In genomic region chr10:110567201-110568054, GRCh38 we compare ENCODE assay signal across 1 cellular context.
A peak's percentile ranks its signal among the peaks of the same experiment; 100 is the strongest.
TF ChIP-seq lines count a peak whose summit lies in the region.

SMC3 (plus strand) TSS chr10:110567695; CDS start chr10:110567817, 122 bp downstream.

TF ChIP-seq in H1, 55 proteins besides CTCF, POLR2A, EP300 and RAD21 (continued from another document):
- TF ChIP-seq CREB1 (IDR thresholded peaks at IDR 0.05) = peak; percentile 29
- peak; percentile 95 for TF ChIP-seq YY1 (IDR thresholded peaks at IDR 0.05; ENCODE audit: low read depth, low read length)
- TF ChIP-seq EGR1 (IDR thresholded peaks at IDR 0.05; ENCODE audit: borderline replicate concordance, low read depth, low read length) = peak; percentile 6; the same call in 1 of the 2 replicates
- TF ChIP-seq GTF2F1 (IDR thresholded peaks at IDR 0.05; ENCODE audit: borderline replicate concordance, low read depth, low read length) = no peak; the same call in 1 of the 2 replicates
- 0 out of 2 replicates have a peak, but pooled peaks have one; percentile 33 for TF ChIP-seq SIX5 (IDR thresholded peaks at IDR 0.05; ENCODE audit: low read depth, low read length)
- TF ChIP-seq JUND (IDR thresholded peaks at IDR 0.05; ENCODE audit: low read length) = peak; percentile 96
- no peak for TF ChIP-seq JUN (IDR thresholded peaks at IDR 0.05; ENCODE audit: low read depth, low read length)
- TF ChIP-seq RFX5 (IDR thresholded peaks at IDR 0.05; ENCODE audit: borderline replicate concordance, low read depth, low read length) = no peak
- TF ChIP-seq NANOG (IDR thresholded peaks at IDR 0.05; ENCODE audit: insufficient read depth, low read depth, low read length, poor library complexity, severe bottlenecking) = no peak
- peak; percentile 49; the same call in 1 of the 2 replicates for TF ChIP-seq BRCA1 (IDR thresholded peaks at IDR 0.05; ENCODE audit: low read depth, low read length)
- TF ChIP-seq HDAC2 (IDR thresholded peaks at IDR 0.05; ENCODE audit: borderline replicate concordance in 1 of 2, low read depth in 2 of 2, low read length in 2 of 2) = 0 out of 4 replicates have a peak, but pooled peaks have one; percentile 55 to 73
- TF ChIP-seq CHD7 (IDR thresholded peaks at IDR 0.05; ENCODE audit: insufficient replicate concordance, low read length) = no peak
- TF ChIP-seq POLR2AphosphoS5 (IDR thresholded peaks at IDR 0.05; ENCODE audit: low read depth, low read length) = peak; percentile 96
- peak; percentile 64 for TF ChIP-seq ASH2L (IDR thresholded peaks at IDR 0.05; ENCODE audit: low read length)
- TF ChIP-seq KDM4A (IDR thresholded peaks at IDR 0.05; ENCODE audit: low read depth, low read length, severe bottlenecking) = peak; percentile 48
- no peak for TF ChIP-seq NRF1 (IDR thresholded peaks at IDR 0.05; ENCODE audit: low read depth, low read length)
- TF ChIP-seq, protein P1, sequence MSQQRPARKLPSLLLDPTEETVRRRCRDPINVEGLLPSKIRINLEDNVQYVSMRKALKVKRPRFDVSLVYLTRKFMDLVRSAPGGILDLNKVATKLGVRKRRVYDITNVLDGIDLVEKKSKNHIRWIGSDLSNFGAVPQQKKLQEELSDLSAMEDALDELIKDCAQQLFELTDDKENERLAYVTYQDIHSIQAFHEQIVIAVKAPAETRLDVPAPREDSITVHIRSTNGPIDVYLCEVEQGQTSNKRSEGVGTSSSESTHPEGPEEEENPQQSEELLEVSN (IDR thresholded peaks at IDR 0.05) = peak; percentile 96
- no peak for TF ChIP-seq SIN3A (conservative IDR thresholded peaks at IDR 0.05 in 1 of 2, IDR thresholded peaks at IDR 0.05 in 1 of 2; ENCODE audit: low read depth in 1 of 2, low read length in 2 of 2)
- peak; percentile 87 for TF ChIP-seq TAF7 (optimal IDR thresholded peaks at IDR 0.05; ENCODE audit: borderline replicate concordance, low read depth, low read length)
- no peak for TF ChIP-seq ZNF274 (IDR thresholded peaks at IDR 0.05; ENCODE audit: borderline replicate concordance, extremely low read depth, low read length)
- TF ChIP-seq CHD2 (IDR thresholded peaks at IDR 0.05; ENCODE audit: low read length) = 0 out of 2 replicates have a peak, but pooled peaks have one; percentile 62
- peak; percentile 81 for TF ChIP-seq TAF1 (IDR thresholded peaks at IDR 0.05; ENCODE audit: low read depth, low read length)
- no peak for TF ChIP-seq BCL11A (IDR thresholded peaks at IDR 0.05; ENCODE audit: low read depth in 2 of 2, low read length in 2 of 2)
- TF ChIP-seq BACH1 (IDR thresholded peaks at IDR 0.05; ENCODE audit: low read length) = no peak; the same call in 1 of the 2 replicates
- peak; percentile 79 for TF ChIP-seq TBP (IDR thresholded peaks at IDR 0.05; ENCODE audit: low read depth, low read length)
- TF ChIP-seq CBX5 (IDR thresholded peaks at IDR 0.05; ENCODE audit: low read depth, low read length) = no peak
- no peak for TF ChIP-seq EZH2 (IDR thresholded peaks at IDR 0.05; ENCODE audit: low read depth, low read length, severe bottlenecking)
- peak; percentile 96 for TF ChIP-seq CHD1 (IDR thresholded peaks at IDR 0.05; ENCODE audit: low read depth, low read length)
- TF ChIP-seq CTBP2 (IDR thresholded peaks at IDR 0.05; ENCODE audit: borderline replicate concordance, insufficient read depth, insufficient read length, low read length) = no peak
- TF ChIP-seq, protein P2, sequence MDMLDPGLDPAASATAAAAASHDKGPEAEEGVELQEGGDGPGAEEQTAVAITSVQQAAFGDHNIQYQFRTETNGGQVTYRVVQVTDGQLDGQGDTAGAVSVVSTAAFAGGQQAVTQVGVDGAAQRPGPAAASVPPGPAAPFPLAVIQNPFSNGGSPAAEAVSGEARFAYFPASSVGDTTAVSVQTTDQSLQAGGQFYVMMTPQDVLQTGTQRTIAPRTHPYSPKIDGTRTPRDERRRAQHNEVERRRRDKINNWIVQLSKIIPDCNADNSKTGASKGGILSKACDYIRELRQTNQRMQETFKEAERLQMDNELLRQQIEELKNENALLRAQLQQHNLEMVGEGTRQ (IDR thresholded peaks at IDR 0.05; ENCODE audit: low read length) = peak; percentile 91
